16 cellular contexts compared by ENCODE assay signal in the genomic region with DNA sequence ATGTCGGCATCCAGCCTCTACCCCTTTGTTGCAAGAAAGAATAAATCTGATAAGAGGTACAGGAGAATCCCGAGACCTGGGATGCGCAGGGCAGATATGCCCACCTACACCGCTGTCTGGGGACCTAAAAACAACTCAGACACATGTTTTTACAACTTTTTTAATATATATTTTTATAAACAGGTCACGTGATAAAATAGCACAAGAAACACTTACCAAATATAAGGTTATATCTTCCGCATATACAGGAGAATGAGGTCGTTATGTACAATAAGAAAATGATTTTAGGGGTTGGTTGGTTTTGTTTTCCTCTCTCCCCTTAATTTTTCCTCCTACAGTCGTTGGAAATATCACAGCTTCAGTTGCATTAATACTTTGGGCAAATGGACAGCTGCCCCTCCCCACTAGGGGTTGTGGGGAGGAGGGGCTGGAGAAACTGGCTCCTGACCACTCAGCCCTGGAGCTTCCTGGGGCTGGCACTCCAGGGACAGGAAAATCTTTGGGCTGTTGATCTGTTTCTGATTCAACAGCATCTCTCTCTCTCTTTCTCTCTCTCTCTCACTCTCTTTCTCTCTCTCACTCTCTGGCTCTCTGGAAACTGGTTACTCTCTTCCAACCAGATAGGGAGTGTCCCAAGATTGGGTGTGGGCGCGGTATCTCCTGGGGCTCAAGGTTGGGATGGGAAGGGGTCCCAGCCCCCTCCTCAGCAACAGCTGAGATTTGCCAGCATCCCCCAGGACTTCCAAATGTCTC. TPM values are rescaled to one million over a fixed set of nuclear protein-coding genes. Genes with fewer than 3 reads are reported as not detected.
DNase-seq lines count a peak whose midpoint lies in the region; ATAC-seq and TF ChIP-seq lines count a peak whose summit lies in the region.
"Had no signal": no experiment of that assay in that cellular context is flagged by ENCODE, and none has a peak within 500 bp of the region (broad histone marks: within the 10 kb centered on the region; RNA-seq: fewer than 3 reads in every experiment).

No MANE protein-coding gene starts in this region.

- H3K4ac ChIP-seq in neuronal stem cell (ENCODE audit: low read length): no peak overlapping the region

- H2AFZ ChIP-seq in neuronal stem cell (ENCODE audit: low read length): no peak overlapping the region
- H2AFZ ChIP-seq: parathyroid adenoma had no signal

- no peak overlapping the region for H4K8ac ChIP-seq in neuronal stem cell (ENCODE audit: low read depth, low read length)

- H3K9ac ChIP-seq in neuronal stem cell (ENCODE audit: low read depth, low read length, poor library complexity): no peak overlapping the region
- H3K9ac ChIP-seq: parathyroid adenoma had no signal

- peaks cover 15% of the 10 kb centered on the region for H3K79me1 ChIP-seq in neuronal stem cell (ENCODE audit: low read depth, low read length)

- H2AK5ac ChIP-seq in neuronal stem cell (ENCODE audit: low read depth, low read length): peak overlapping the region; percentile 56

- H2BK12ac ChIP-seq in neuronal stem cell (ENCODE audit: low read length): no peak overlapping the region

- no peak overlapping the region for H2BK5ac ChIP-seq in neuronal stem cell (ENCODE audit: low read length)

- peaks cover 4 to 6% of the 10 kb centered on the region in 2 donors for H3K36me3 ChIP-seq in neuronal stem cell (replicated peaks in 1 of 2; ENCODE audit: control insufficient read depth in 2 of 2, insufficient read depth in 2 of 2, low read length in 2 of 2)

- H3K4me2 ChIP-seq in neuronal stem cell (ENCODE audit: insufficient read depth, low read length, poor library complexity, severe bottlenecking): no peak overlapping the region

- no peak overlapping the region for H3K4me3 ChIP-seq in neuronal stem cell (ENCODE audit: low read length in 2 of 2)
- H3K4me3 ChIP-seq: mucosa of descending colon, suprapubic skin had no signal

- no peak overlapping the region for H2BK15ac ChIP-seq in neuronal stem cell (ENCODE audit: low read length)

- peak overlapping the region; percentile 1 for H3K4me3 Mint-ChIP-seq in activated naive CD8-positive, alpha-beta T cell
- no peak overlapping the region for H3K4me3 Mint-ChIP-seq in activated naive CD8-positive, alpha-beta T cell treated with anti-CD3 and anti-CD28 coated beads for 36 hours
- H3K4me3 Mint-ChIP-seq in brain: peak overlapping the region; percentile 25 to 84 (median 58)

- H3K27ac Mint-ChIP-seq in activated naive CD8-positive, alpha-beta T cell: no peak overlapping the region
- no peak overlapping the region for H3K27ac Mint-ChIP-seq in activated naive CD8-positive, alpha-beta T cell treated with anti-CD3 and anti-CD28 coated beads for 36 hours
- H3K27ac Mint-ChIP-seq in brain: peak overlapping the region in 3 of 5 experiments; percentile 29 to 72 (median 70)
- H3K27ac Mint-ChIP-seq: activated CD8-positive, alpha-beta T cell treated with anti-CD3 and anti-CD28 coated beads for 36 hours had no signal

- TF ChIP-seq CTCF in brain (conservative IDR thresholded peaks at IDR 0.05): no peak

- H3K27me3 ChIP-seq in neuronal stem cell (ENCODE audit: control insufficient read depth in 3 of 3, insufficient read depth in 3 of 3, low read depth in 1 of 3, low read length in 3 of 3): peaks cover 10 to 57% (median 28%) of the 10 kb centered on the region in 3 experiments

- no peak overlapping the region for H2BK120ac ChIP-seq in neuronal stem cell (ENCODE audit: low read depth, low read length)

- H3K4me1 Mint-ChIP-seq in activated naive CD8-positive, alpha-beta T cell (ENCODE audit: low read depth): peaks cover 21% of the 10 kb centered on the region
- peaks cover 13% of the 10 kb centered on the region for H3K4me1 Mint-ChIP-seq in activated naive CD8-positive, alpha-beta T cell treated with anti-CD3 and anti-CD28 coated beads for 36 hours
- peaks cover 27% of the 10 kb centered on the region for H3K4me1 Mint-ChIP-seq in brain

- no peak overlapping the region for H3K14ac ChIP-seq in neuronal stem cell (ENCODE audit: low read length)

- H3K36me3 Mint-ChIP-seq in activated naive CD8-positive, alpha-beta T cell: no peaks in the 10 kb centered on the region
- no peaks in the 10 kb centered on the region for H3K36me3 Mint-ChIP-seq in activated naive CD8-positive, alpha-beta T cell treated with anti-CD3 and anti-CD28 coated beads for 36 hours
- no peaks in the 10 kb centered on the region for H3K36me3 Mint-ChIP-seq in brain

- ATAC-seq in GM19455 (IDR thresholded peaks at IDR 0.05; ENCODE audit: unreplicated experiment): no peak
- ATAC-seq: activated CD8-positive, alpha-beta T cell treated with anti-CD3 and anti-CD28 coated beads for 36 hours; mucosa of descending colon had no signal

- no peaks in the 10 kb centered on the region for H3K27me3 Mint-ChIP-seq in activated naive CD8-positive, alpha-beta T cell
- peaks cover 5% of the 10 kb centered on the region for H3K27me3 Mint-ChIP-seq in activated naive CD8-positive, alpha-beta T cell treated with anti-CD3 and anti-CD28 coated beads for 36 hours
- peaks cover 22% of the 10 kb centered on the region for H3K27me3 Mint-ChIP-seq in brain

- H3K27ac ChIP-seq in neuronal stem cell (replicated peaks; ENCODE audit: low read length): no peak overlapping the region
- H3K27ac ChIP-seq: parathyroid adenoma had no signal

- H3K9me3 Mint-ChIP-seq in activated naive CD8-positive, alpha-beta T cell (ENCODE audit: low read depth): no peaks in the 10 kb centered on the region
- no peaks in the 10 kb centered on the region for H3K9me3 Mint-ChIP-seq in activated naive CD8-positive, alpha-beta T cell treated with anti-CD3 and anti-CD28 coated beads for 36 hours
- H3K9me3 Mint-ChIP-seq in brain: peaks cover 0 to 3% (median 0%) of the 10 kb centered on the region in 5 experiments
- H3K9me3 Mint-ChIP-seq: activated CD8-positive, alpha-beta T cell treated with anti-CD3 and anti-CD28 coated beads for 36 hours had no signal

- no CpG with 5 or more reads among the region's 10 CpGs for WGBS in neuronal stem cell (ENCODE audit: extremely low coverage in 2 of 2, insufficient read length in 2 of 2, insufficient replicate concordance in 1 of 2), 2 donors

- no peak overlapping the region for H3K18ac ChIP-seq in neuronal stem cell (ENCODE audit: low read length)

- no peak for DNase-seq in activated naive CD8-positive, alpha-beta T cell treated with anti-CD3 and anti-CD28 coated beads for 36 hours
- no peak for DNase-seq in neuronal stem cell (ENCODE audit: low spot score)
- DNase-seq in NCI-H1417 treated with DMSO at 0.1 percent for 48 hours (lab: John Stamatoyannopoulos, UW): no peak
- DNase-seq: activated CD8-positive, alpha-beta T cell treated with anti-CD3 and anti-CD28 coated beads for 36 hours; amygdala; GDM1; Karpas-422; mucosa of descending colon; NCI-H1105 treated with DMSO at 0.1 percent for 48 hours; NCI-H82; stimulated activated CD4-positive, alpha-beta T cell treated with anti-CD3 and anti-CD28 coated beads, Interleukin-4, amount 100 ng/mL, for 1 hour had no signal

- H4K91ac ChIP-seq in neuronal stem cell (ENCODE audit: low read depth, low read length, poor library complexity): no peak overlapping the region

- peaks cover 0 to 6% of the 10 kb centered on the region in 2 donors for H3K9me3 ChIP-seq in neuronal stem cell (replicated peaks in 1 of 2; ENCODE audit: control insufficient read depth in 2 of 2, insufficient read depth in 1 of 2, low read depth in 1 of 2, low read length in 2 of 2)
- H3K9me3 ChIP-seq: mucosa of descending colon, suprapubic skin had no signal

- H3K23ac ChIP-seq in neuronal stem cell (ENCODE audit: low read depth, low read length, poor library complexity): no peak overlapping the region

- peaks cover 4 to 13% of the 10 kb centered on the region in 2 donors for H3K4me1 ChIP-seq in neuronal stem cell (ENCODE audit: control insufficient read depth in 2 of 2, insufficient read depth in 1 of 2, low read depth in 1 of 2, low read length in 2 of 2)

RNA-seq across cellular contexts. Expression of a gene that starts 2.3 kb away (rescaled TPM):
- 10 to 100 TPM; 20.8 to 21.7 TPM for total RNA-seq in activated naive CD8-positive, alpha-beta T cell treated with anti-CD3 and anti-CD28 coated beads for 36 hours
- polyA plus RNA-seq in brain (ENCODE audit: insufficient read depth, low read depth, low replicate concordance): 24.5 TPM
- 8.4 TPM for polyA plus RNA-seq in neuronal stem cell (2013, experiment 1 of 2)
- 8.3 TPM for polyA plus RNA-seq in neuronal stem cell (2013, experiment 2 of 2)

RNA-seq across cellular contexts. Expression of a gene that starts 8.4 kb away (rescaled TPM):
- 10 to 100 TPM; 37.2 to 43.0 TPM for total RNA-seq in activated naive CD8-positive, alpha-beta T cell treated with anti-CD3 and anti-CD28 coated beads for 36 hours
- polyA plus RNA-seq in brain (ENCODE audit: insufficient read depth, low read depth, low replicate concordance): 69.1 TPM
- polyA plus RNA-seq in neuronal stem cell (2013, experiment 1 of 2): 34.8 TPM
- polyA plus RNA-seq in neuronal stem cell (2013, experiment 2 of 2): 33.9 TPM

RNA-seq across cellular contexts. Expression of a gene that starts 12.3 kb away (rescaled TPM):
- total RNA-seq in activated naive CD8-positive, alpha-beta T cell treated with anti-CD3 and anti-CD28 coated beads for 36 hours: 10 to 100 TPM; 74.3 to 82.1 TPM
- 209 TPM for polyA plus RNA-seq in brain (ENCODE audit: insufficient read depth, low read depth, low replicate concordance)
- 68.3 TPM for polyA plus RNA-seq in neuronal stem cell (2013, experiment 1 of 2)
- 66.0 TPM for polyA plus RNA-seq in neuronal stem cell (2013, experiment 2 of 2)

RNA-seq across cellular contexts. Expression of a gene that starts 13.1 kb away (rescaled TPM):
- 1 to 10 TPM; 3.2 to 6.0 TPM for total RNA-seq in activated naive CD8-positive, alpha-beta T cell treated with anti-CD3 and anti-CD28 coated beads for 36 hours
- polyA plus RNA-seq in brain (ENCODE audit: insufficient read depth, low read depth, low replicate concordance): 188 TPM
- polyA plus RNA-seq in neuronal stem cell (2013, experiment 1 of 2): 2.7 TPM
- polyA plus RNA-seq in neuronal stem cell (2013, experiment 2 of 2): 2.7 TPM

RNA-seq across cellular contexts. Expression of a gene that starts 17.1 kb away (rescaled TPM):
- under 1 TPM; 0.49 to 0.72 TPM for total RNA-seq in activated naive CD8-positive, alpha-beta T cell treated with anti-CD3 and anti-CD28 coated beads for 36 hours
- 10.0 TPM for polyA plus RNA-seq in brain (ENCODE audit: insufficient read depth, low read depth, low replicate concordance)
- polyA plus RNA-seq in neuronal stem cell (2013, experiment 1 of 2): 2.2 TPM
- 1.8 TPM for polyA plus RNA-seq in neuronal stem cell (2013, experiment 2 of 2)

Comparison
In these comparisons a context has a peak if more than half of its experiments do, and no peak if none do; other contexts are left out.
1. H3K27ac Mint-ChIP-seq: peak in brain (3 of 5); none in activated naive CD8-positive, alpha-beta T cell (single experiment) and activated naive CD8-positive, alpha-beta T cell treated with anti-CD3 and anti-CD28 coated beads for 36 hours (single experiment).